Comparison of ENCODE assay signal across 1 cellular context in genomic region chr5:81505672-81506071, GRCh38.
TF ChIP-seq lines count a peak whose summit lies in the region.

No MANE protein-coding gene starts in this region.

TF ChIP-seq in GM23338, 12 proteins besides CTCF, POLR2A, EP300 and RAD21 (continued from another document):
- TF ChIP-seq, protein P1, sequence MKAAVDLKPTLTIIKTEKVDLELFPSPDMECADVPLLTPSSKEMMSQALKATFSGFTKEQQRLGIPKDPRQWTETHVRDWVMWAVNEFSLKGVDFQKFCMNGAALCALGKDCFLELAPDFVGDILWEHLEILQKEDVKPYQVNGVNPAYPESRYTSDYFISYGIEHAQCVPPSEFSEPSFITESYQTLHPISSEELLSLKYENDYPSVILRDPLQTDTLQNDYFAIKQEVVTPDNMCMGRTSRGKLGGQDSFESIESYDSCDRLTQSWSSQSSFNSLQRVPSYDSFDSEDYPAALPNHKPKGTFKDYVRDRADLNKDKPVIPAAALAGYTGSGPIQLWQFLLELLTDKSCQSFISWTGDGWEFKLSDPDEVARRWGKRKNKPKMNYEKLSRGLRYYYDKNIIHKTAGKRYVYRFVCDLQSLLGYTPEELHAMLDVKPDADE (IDR thresholded peaks at IDR 0.05) = no peak
- TF ChIP-seq STAT1 (IDR thresholded peaks at IDR 0.05; ENCODE audit: unreplicated experiment) (no peak), EZH2 (IDR thresholded peaks at IDR 0.05; ENCODE audit: low read depth, unreplicated experiment) (no peak), EZH2phosphoT487 (IDR thresholded peaks at IDR 0.05; ENCODE audit: unreplicated experiment) (no peak), REST (IDR thresholded peaks at IDR 0.05; ENCODE audit: unreplicated experiment) (no peak)
